Comparison of ENCODE assay signal across 9 cellular contexts in genomic region chr17:49968380-49969133, GRCh38. TPM values are rescaled to one million over a fixed set of nuclear protein-coding genes. Genes with fewer than 3 reads are reported as not detected.
DNase-seq lines count a peak whose midpoint lies in the region; ATAC-seq lines count a peak whose summit lies in the region.
"Had no signal": no experiment of that assay in that cellular context is flagged by ENCODE, and none has a peak within 500 bp of the region (broad histone marks: within the 10 kb centered on the region; RNA-seq: fewer than 3 reads in every experiment).

No MANE protein-coding gene starts in this region.

- H3K27ac Mint-ChIP-seq in CD4-positive, alpha-beta memory T cell: peak overlapping the region in 5 of 7 donors; percentile 55 to 75 (median 72)

- POLR2A ChIA-PET in CD4-positive, alpha-beta memory T cell (lab: Charles Lee; ENCODE audit: partially characterized antibody): interaction anchor here (2.2 kb wide), 1 partner anchor 30 kb away, joined by 6 read pairs; no protein-coding TSS in a partner anchor

- 3 to 4% methylated on average over 51 to 62 of the region's 65 CpGs for WGBS in GM23248 (ENCODE audit: low coverage in 1 of 2, low lambda C conversion rate in 2 of 2, missing lambda C conversion rate in 2 of 2), 2 experiments
- 1 to 2% methylated on average over 43 to 50 of the region's 65 CpGs for WGBS in mesodermal cell (ENCODE audit: insufficient coverage in 2 of 2), 2 experiments

- H3K79me2 ChIP-seq in GM23248 (ENCODE audit: insufficient read depth): no peaks in the 10 kb centered on the region

- peaks cover 28 to 70% (median 49%) of the 10 kb centered on the region in 4 donors for H3K4me1 Mint-ChIP-seq in CD4-positive, alpha-beta memory T cell

- intact Hi-C loops in CD4-positive, alpha-beta memory T cell (cut with micrococcal nuclease): no loop called here

- H3F3A ChIP-seq in GM23248 (ENCODE audit: insufficient read depth): peaks cover 19% of the 10 kb centered on the region

- peaks cover 0 to 9% (median 3%) of the 10 kb centered on the region in 8 donors for H3K9me3 Mint-ChIP-seq in CD4-positive, alpha-beta memory T cell

- peak overlapping the region; percentile 74 for H3K9ac ChIP-seq in GM23248

- CTCF ChIA-PET in CD4-positive, alpha-beta memory T cell (lab: Charles Lee; ENCODE audit: partially characterized antibody): interaction anchor here (2.9 kb wide), 1 partner anchor 28 kb away, joined by 11 read pairs; no protein-coding TSS in a partner anchor

- no peaks in the 10 kb centered on the region for H3K9me3 ChIP-seq in CD4-positive, alpha-beta memory T cell (ENCODE audit: control insufficient read depth in 1 of 2, low read length in 2 of 2)
- H3K9me3 ChIP-seq in GM23248 (ENCODE audit: low read depth): no peaks in the 10 kb centered on the region
- no peaks in the 10 kb centered on the region for H3K9me3 ChIP-seq in mesodermal cell (ENCODE audit: control insufficient read depth, low read length)

- peaks cover 2 to 5% of the 10 kb centered on the region in 2 donors for H3K36me3 Mint-ChIP-seq in CD4-positive, alpha-beta memory T cell

- in situ Hi-C loops in GM23248 (cut with MboI): no loop called here

- peak overlapping the region; percentile 22 to 67 for H3K4me3 ChIP-seq in CD4-positive, alpha-beta memory T cell (ENCODE audit: low read length in 2 of 2)
- H3K4me3 ChIP-seq in GM23248 (peak overlapping the region; percentile 70), mesodermal cell (ENCODE audit: extremely low read depth, insufficient read depth, low read length, poor library complexity, severe bottlenecking) (peak overlapping the region; percentile 23)

- H3K9me2 ChIP-seq in GM23248 (ENCODE audit: insufficient read depth): no peaks in the 10 kb centered on the region

- ATAC-seq in HG03039 (IDR thresholded peaks at IDR 0.05; ENCODE audit: unreplicated experiment): no peak

- peak overlapping the region; percentile 58 for H2AFZ ChIP-seq in GM23248

- peak overlapping the region; percentile 86 to 95 (median 90) for H3K4me3 Mint-ChIP-seq in CD4-positive, alpha-beta memory T cell

- peaks cover 59% of the 10 kb centered on the region for H3K4me1 ChIP-seq in CD4-positive, alpha-beta memory T cell (ENCODE audit: insufficient read depth, low read length)
- no peaks in the 10 kb centered on the region for H3K4me1 ChIP-seq in GM23248 (ENCODE audit: insufficient read depth)
- peaks cover 26% of the 10 kb centered on the region for H3K4me1 ChIP-seq in mesodermal cell (ENCODE audit: control insufficient read depth, insufficient read depth, low read length, poor library complexity, severe bottlenecking)

- H3K27me3 ChIP-seq in CD4-positive, alpha-beta memory T cell (ENCODE audit: insufficient read depth, low read length): peaks cover 72% of the 10 kb centered on the region
- H3K27me3 ChIP-seq in GM23248 (replicated peaks; ENCODE audit: insufficient read depth): peaks cover 95% of the 10 kb centered on the region

- H3K27me3 Mint-ChIP-seq in CD4-positive, alpha-beta memory T cell: peaks cover 62 to 70% of the 10 kb centered on the region in 2 donors

- H3K36me3 ChIP-seq in CD4-positive, alpha-beta memory T cell (ENCODE audit: insufficient read depth, low read length): no peaks in the 10 kb centered on the region
- H3K36me3 ChIP-seq in GM23248 (ENCODE audit: low read depth): no peaks in the 10 kb centered on the region
- H3K36me3 ChIP-seq in mesodermal cell (ENCODE audit: control insufficient read depth, insufficient read depth, low read length): no peaks in the 10 kb centered on the region

- H3K27ac ChIP-seq in CD4-positive, alpha-beta memory T cell (ENCODE audit: low read depth, low read length): no peak overlapping the region
- no peak overlapping the region for H3K27ac ChIP-seq in GM23248
- H3K27ac ChIP-seq in mesodermal cell (ENCODE audit: low read depth, low read length, severe bottlenecking): peak overlapping the region; percentile 36

- H4K20me1 ChIP-seq in GM23248 (ENCODE audit: insufficient read depth): no peaks in the 10 kb centered on the region

- DNase-seq in CD4-positive, alpha-beta memory T cell: peak; percentile 68 to 72 (median 69)
- peak; percentile 92 for DNase-seq in GM23248
- DNase-seq in NCI-H345 treated with DMSO at 0.1 percent for 48 hours (lab: John Stamatoyannopoulos, UW; ENCODE audit: unreplicated experiment): peak; percentile 51
- peak; percentile 82 for DNase-seq in activated CD4-positive, alpha-beta T cell treated with anti-CD3 and anti-CD28 coated beads for 48 hours
- DNase-seq in dermis blood vessel endothelial cell: peak; percentile 68
- peak; percentile 24 to 37 for DNase-seq in stimulated activated CD8-positive, alpha-beta memory T cell treated with anti-CD3 and anti-CD28 coated beads, Interleukin-4, amount 100 ng/mL, for 1 hour (ENCODE audit: low read depth in 2 of 2, low spot score in 1 of 2)

- H3K4me2 ChIP-seq in GM23248 (ENCODE audit: unreplicated experiment): peak overlapping the region; percentile 77

RNA-seq across cellular contexts. Expression of gene DLX4, which starts 0.4 kb away (rescaled TPM):
- 1 to 10 TPM in 1 of 2 experiments, under 1 TPM in 1; 0.70 to 1.2 TPM for total RNA-seq in CD4-positive, alpha-beta memory T cell
- under 1 TPM; 0.22 to 0.33 TPM for polyA plus RNA-seq in CD4-positive, alpha-beta memory T cell
- 0.76 TPM in 1 of 2 replicates, not detected in the other for total RNA-seq in GM23248 (2014; rRNA removed; shearing (Covaris generic))
- polyA plus RNA-seq in GM23248 (2016; fragmentation: Nextera tagmentation; extraction: Ambion mirVana): 0.15 and 0.40 TPM in 2 replicates
- not detected in 2 replicates for total RNA-seq in dermis blood vessel endothelial cell
- polyA plus RNA-seq in mesodermal cell (2013, experiment 1 of 2): 0.66 TPM
- polyA plus RNA-seq in mesodermal cell (2013, experiment 2 of 2): 0.25 TPM
- total RNA-seq: T-helper 1 cell treated with Interleukin-12 subunit alpha and Interleukin-12 subunit beta and Interleukin-4 antibody, amounts not matched to agents 30 ng/mL and 1 ng/mL, for 36 hours had no signal

RNA-seq across cellular contexts. Expression of gene DLX3, which starts 26.5 kb away (rescaled TPM):
- total RNA-seq in CD4-positive, alpha-beta memory T cell: not detected
- polyA plus RNA-seq in CD4-positive, alpha-beta memory T cell: not detected
- 0.43 and 0.51 TPM in 2 replicates for total RNA-seq in GM23248 (2014; rRNA removed; shearing (Covaris generic))
- 1.0 and 1.4 TPM in 2 replicates for polyA plus RNA-seq in GM23248 (2016; fragmentation: Nextera tagmentation; extraction: Ambion mirVana)
- not detected in 2 replicates for total RNA-seq in dermis blood vessel endothelial cell
- polyA plus RNA-seq in mesodermal cell (2013, experiment 1 of 2): 1.9 TPM
- 1.2 TPM for polyA plus RNA-seq in mesodermal cell (2013, experiment 2 of 2)
- total RNA-seq: T-helper 1 cell treated with Interleukin-12 subunit alpha and Interleukin-12 subunit beta and Interleukin-4 antibody, amounts not matched to agents 30 ng/mL and 1 ng/mL, for 36 hours had no signal

Comparison
In these comparisons a context has a peak if more than half of its experiments do, and no peak if none do; other contexts are left out.
1. DNase-seq: peak in every context shown above with its lines; median percentile 92 in GM23248; 82 in activated CD4-positive, alpha-beta T cell treated with anti-CD3 and anti-CD28 coated beads for 48 hours; 69 in CD4-positive, alpha-beta memory T cell; 68 in dermis blood vessel endothelial cell; 51 in NCI-H345 treated with DMSO at 0.1 percent for 48 hours; 30 in stimulated activated CD8-positive, alpha-beta memory T cell treated with anti-CD3 and anti-CD28 coated beads, Interleukin-4, amount 100 ng/mL, for 1 hour.